Comparison of ENCODE assay signal across 34 cellular contexts in genomic region chr9:130294664-130295063, GRCh38. TPM values are rescaled to one million over a fixed set of nuclear protein-coding genes. Genes with fewer than 3 reads are reported as not detected.
"Had no signal": no experiment of that assay in that cellular context is flagged by ENCODE, and none has a peak within 500 bp of the region (broad histone marks: within the 10 kb centered on the region; RNA-seq: fewer than 3 reads in every experiment).

No MANE protein-coding gene starts in this region.

- H3K9me3 Mint-ChIP-seq: activated B cell treated with CpG ODN at 0.5 μM for 24 hours; activated CD4-positive, alpha-beta memory T cell treated with anti-CD3 and anti-CD28 coated beads, Interleukin-2, amount 10 ng/mL, durations not matched to agents 7 days and 5 days; activated CD4-positive, alpha-beta T cell treated with anti-CD3 and anti-CD28 coated beads, Interleukin-2, amount 10 ng/mL, durations not matched to agents 7 days and 5 days; activated naive CD4-positive, alpha-beta T cell treated with anti-CD3 and anti-CD28 coated beads, Interleukin-2, amount 10 ng/mL, durations not matched to agents 7 days and 5 days; activated naive CD4-positive, alpha-beta T cell treated with anti-CD3 and anti-CD28 coated beads, Interleukin-2, amount 50 U/mL, for 24 hours; activated naive CD8-positive, alpha-beta T cell treated with anti-CD3 and anti-CD28 coated beads, Interleukin-2, amount 10 ng/mL, durations not matched to agents 7 days and 5 days; activated naive CD8-positive, alpha-beta T cell treated with anti-CD3 and anti-CD28 coated beads, Interleukin-2, amount 50 U/mL, for 24 hours; activated T-cell treated with anti-CD3 and anti-CD28 coated beads, Interleukin-2, amount 50 U/mL, for 24 hours; activated T-helper 2 cell treated with anti-CD3 and anti-CD28 coated beads, Interferon-gamma antibody, Interleukin-2, Interleukin-4, amounts not matched to agents 10 μg/mL and 5 μg/mL and 100 μg/mL, durations not matched to agents 14 hours and 24 hours and 36 hours; T-helper 1 cell treated with Interleukin-12 subunit alpha and Interleukin-12 subunit beta and Interleukin-4 antibody, amounts not matched to agents 30 μg/mL and 1 μg/mL, for 36 hours; T-helper 2 cell treated with Interferon-gamma antibody and Interleukin-4, amounts not matched to agents 5 μg/mL and 100 μg/mL, for 36 hours had no signal

- H3K4me3 Mint-ChIP-seq: activated B cell treated with CpG ODN at 0.5 μM for 24 hours; activated CD4-positive, alpha-beta memory T cell treated with anti-CD3 and anti-CD28 coated beads, Interleukin-2, amount 10 ng/mL, durations not matched to agents 7 days and 5 days; activated CD4-positive, alpha-beta T cell treated with anti-CD3 and anti-CD28 coated beads for 36 hours; activated CD4-positive, alpha-beta T cell treated with anti-CD3 and anti-CD28 coated beads, Interleukin-2, amount 10 ng/mL, durations not matched to agents 7 days and 5 days; activated CD8-positive, alpha-beta memory T cell treated with anti-CD3 and anti-CD28 coated beads, Interleukin-2, amount 10 ng/mL, durations not matched to agents 7 days and 5 days; activated CD8-positive, alpha-beta T cell treated with anti-CD3 and anti-CD28 coated beads, Interleukin-2, amount 10 ng/mL, durations not matched to agents 7 days and 5 days; activated naive CD4-positive, alpha-beta T cell treated with anti-CD3 and anti-CD28 coated beads, Interleukin-2, amount 10 ng/mL, durations not matched to agents 7 days and 5 days; activated naive CD4-positive, alpha-beta T cell treated with anti-CD3 and anti-CD28 coated beads, Interleukin-2, amount 50 U/mL, for 24 hours; activated naive CD8-positive, alpha-beta T cell; activated naive CD8-positive, alpha-beta T cell treated with anti-CD3 and anti-CD28 coated beads, Interleukin-2, amount 10 ng/mL, durations not matched to agents 7 days and 5 days; activated naive CD8-positive, alpha-beta T cell treated with anti-CD3 and anti-CD28 coated beads, Interleukin-2, amount 50 U/mL, for 24 hours; activated T-cell treated with anti-CD3 and anti-CD28 coated beads, Interleukin-2, amount 50 U/mL, for 24 hours; brain; T-helper 1 cell treated with Interleukin-12 subunit alpha and Interleukin-12 subunit beta and Interleukin-4 antibody, amounts not matched to agents 30 μg/mL and 1 μg/mL, for 36 hours; T-helper 2 cell treated with Interferon-gamma antibody and Interleukin-4, amounts not matched to agents 5 μg/mL and 100 μg/mL, for 36 hours had no signal

- H3K4me3 ChIP-seq: ascending aorta, cardiac muscle cell had no signal

- H3K9me3 ChIP-seq: ascending aorta had no signal

- H3K36me3 ChIP-seq: ascending aorta, cardiac muscle cell had no signal

- H3K27ac Mint-ChIP-seq: activated B cell treated with CpG ODN at 0.5 μM for 24 hours; activated CD4-positive, alpha-beta memory T cell treated with anti-CD3 and anti-CD28 coated beads, Interleukin-2, amount 10 ng/mL, durations not matched to agents 7 days and 5 days; activated CD4-positive, alpha-beta T cell treated with anti-CD3 and anti-CD28 coated beads for 36 hours; activated CD4-positive, alpha-beta T cell treated with anti-CD3 and anti-CD28 coated beads, Interleukin-2, amount 10 ng/mL, durations not matched to agents 7 days and 5 days; activated CD8-positive, alpha-beta memory T cell treated with anti-CD3 and anti-CD28 coated beads, Interleukin-2, amount 10 ng/mL, durations not matched to agents 7 days and 5 days; activated CD8-positive, alpha-beta T cell treated with anti-CD3 and anti-CD28 coated beads, Interleukin-2, amount 10 ng/mL, durations not matched to agents 7 days and 5 days; activated naive CD4-positive, alpha-beta T cell treated with anti-CD3 and anti-CD28 coated beads, Interleukin-2, amount 10 ng/mL, durations not matched to agents 7 days and 5 days; activated naive CD4-positive, alpha-beta T cell treated with anti-CD3 and anti-CD28 coated beads, Interleukin-2, amount 50 U/mL, for 24 hours; activated naive CD8-positive, alpha-beta T cell; activated naive CD8-positive, alpha-beta T cell treated with anti-CD3 and anti-CD28 coated beads, Interleukin-2, amount 10 ng/mL, durations not matched to agents 7 days and 5 days; activated naive CD8-positive, alpha-beta T cell treated with anti-CD3 and anti-CD28 coated beads, Interleukin-2, amount 50 U/mL, for 24 hours; activated T-cell treated with anti-CD3 and anti-CD28 coated beads, Interleukin-2, amount 50 U/mL, for 24 hours; activated T-helper 2 cell treated with anti-CD3 and anti-CD28 coated beads, Interferon-gamma antibody, Interleukin-2, Interleukin-4, amounts not matched to agents 10 μg/mL and 5 μg/mL and 100 μg/mL, durations not matched to agents 14 hours and 24 hours and 36 hours; brain; T-helper 1 cell treated with Interleukin-12 subunit alpha and Interleukin-12 subunit beta and Interleukin-4 antibody, amounts not matched to agents 30 μg/mL and 1 μg/mL, for 36 hours; T-helper 2 cell treated with Interferon-gamma antibody and Interleukin-4, amounts not matched to agents 5 μg/mL and 100 μg/mL, for 36 hours had no signal

- H3K4me1 Mint-ChIP-seq: activated B cell treated with CpG ODN at 0.5 μM for 24 hours; activated CD4-positive, alpha-beta memory T cell treated with anti-CD3 and anti-CD28 coated beads, Interleukin-2, amount 10 ng/mL, durations not matched to agents 7 days and 5 days; activated CD4-positive, alpha-beta T cell treated with anti-CD3 and anti-CD28 coated beads for 36 hours; activated CD4-positive, alpha-beta T cell treated with anti-CD3 and anti-CD28 coated beads, Interleukin-2, amount 10 ng/mL, durations not matched to agents 7 days and 5 days; activated CD8-positive, alpha-beta memory T cell treated with anti-CD3 and anti-CD28 coated beads, Interleukin-2, amount 10 ng/mL, durations not matched to agents 7 days and 5 days; activated naive CD4-positive, alpha-beta T cell treated with anti-CD3 and anti-CD28 coated beads, Interleukin-2, amount 10 ng/mL, durations not matched to agents 7 days and 5 days; activated naive CD4-positive, alpha-beta T cell treated with anti-CD3 and anti-CD28 coated beads, Interleukin-2, amount 50 U/mL, for 24 hours; activated naive CD8-positive, alpha-beta T cell treated with anti-CD3 and anti-CD28 coated beads, Interleukin-2, amount 10 ng/mL, durations not matched to agents 7 days and 5 days; activated naive CD8-positive, alpha-beta T cell treated with anti-CD3 and anti-CD28 coated beads, Interleukin-2, amount 50 U/mL, for 24 hours had no signal

- H3K36me3 Mint-ChIP-seq: activated CD8-positive, alpha-beta memory T cell treated with anti-CD3 and anti-CD28 coated beads, Interleukin-2, amount 10 ng/mL, durations not matched to agents 7 days and 5 days; activated naive CD4-positive, alpha-beta T cell treated with anti-CD3 and anti-CD28 coated beads, Interleukin-2, amount 10 ng/mL, durations not matched to agents 7 days and 5 days; activated naive CD4-positive, alpha-beta T cell treated with anti-CD3 and anti-CD28 coated beads, Interleukin-2, amount 50 U/mL, for 24 hours; activated naive CD8-positive, alpha-beta T cell; activated naive CD8-positive, alpha-beta T cell treated with anti-CD3 and anti-CD28 coated beads, Interleukin-2, amount 10 ng/mL, durations not matched to agents 7 days and 5 days; brain had no signal

- DNase-seq: activated B cell treated with CpG ODN at 0.5 μM for 24 hours; activated CD4-positive, alpha-beta memory T cell treated with anti-CD3 and anti-CD28 coated beads, Interleukin-2, amount 10 ng/mL, durations not matched to agents 7 days and 5 days; activated CD4-positive, alpha-beta T cell treated with anti-CD3 and anti-CD28 coated beads for 36 hours; activated CD4-positive, alpha-beta T cell treated with anti-CD3 and anti-CD28 coated beads for 48 hours; activated CD4-positive, alpha-beta T cell treated with anti-CD3 and anti-CD28 coated beads, Interleukin-2, amount 10 ng/mL, durations not matched to agents 7 days and 5 days; activated CD4-positive, alpha-beta T cell treated with anti-CD3 and anti-CD28 coated beads, Interleukin-2, amount 50 U/mL, for 48 hours; activated CD4-positive, CD25-positive, alpha-beta regulatory T cell treated with anti-CD3 and anti-CD28 coated beads, Interleukin-2, amount 50 U/mL, for 72 hours; activated CD8-positive, alpha-beta memory T cell treated with anti-CD3 and anti-CD28 coated beads for 24 hours; activated CD8-positive, alpha-beta memory T cell treated with anti-CD3 and anti-CD28 coated beads, Interleukin-2, amount 10 ng/mL, durations not matched to agents 7 days and 5 days; activated CD8-positive, alpha-beta memory T cell treated with anti-CD3 and anti-CD28 coated beads, Interleukin-2, amount 50 U/mL, for 48 hours; activated CD8-positive, alpha-beta T cell treated with anti-CD3 and anti-CD28 coated beads, Interleukin-2, amount 10 ng/mL, durations not matched to agents 7 days and 5 days; activated effector memory CD4-positive, alpha-beta T cell treated with Interleukin-2 at 50 U/mL for 16 hours; activated gamma-delta T cell; activated naive CD4-positive, alpha-beta T cell treated with anti-CD3 and anti-CD28 coated beads, Interleukin-2, amount 10 ng/mL, durations not matched to agents 7 days and 5 days; activated naive CD4-positive, alpha-beta T cell treated with Interleukin-2 at 50 U/mL for 16 hours; activated naive CD8-positive, alpha-beta T cell treated with anti-CD3 and anti-CD28 coated beads, Interleukin-2, amount 10 ng/mL, durations not matched to agents 7 days and 5 days; activated naive CD8-positive, alpha-beta T cell treated with anti-CD3 and anti-CD28 coated beads, Interleukin-2, amount 50 U/mL, for 24 hours; activated T-cell treated with anti-CD3 and anti-CD28 coated beads, Interleukin-2, amount 50 U/mL, for 24 hours; activated T-cell treated with anti-CD3 and anti-CD28 coated beads, Interleukin-2, amount 50 U/mL, for 48 hours; amygdala; anterior cingulate cortex; central memory CD4-positive, alpha-beta T cell; T-helper 1 cell; T-helper 2 cell; T-helper 9 cell had no signal

- ATAC-seq: activated CD4-positive, alpha-beta T cell treated with anti-CD3 and anti-CD28 coated beads for 36 hours; activated CD8-positive, alpha-beta memory T cell treated with anti-CD3 and anti-CD28 coated beads, Interleukin-2, amount 10 ng/mL, durations not matched to agents 7 days and 5 days; activated CD8-positive, alpha-beta T cell treated with anti-CD3 and anti-CD28 coated beads, Interleukin-2, amount 10 ng/mL, durations not matched to agents 7 days and 5 days; activated naive CD8-positive, alpha-beta T cell treated with anti-CD3 and anti-CD28 coated beads, Interleukin-2, amount 50 U/mL, for 24 hours had no signal

- H3K27me3 ChIP-seq: ascending aorta, cardiac muscle cell had no signal

- H3K27ac ChIP-seq: ascending aorta, cardiac muscle cell, VCaP had no signal

RNA-seq across cellular contexts. Expression of gene HMCN2, which starts 29.1 kb away (rescaled TPM):
- total RNA-seq: activated B cell treated with CpG ODN at 0.5 μM for 24 hours; activated CD4-positive, alpha-beta memory T cell treated with anti-CD3 and anti-CD28 coated beads, Interleukin-2, amount 10 ng/mL, durations not matched to agents 7 days and 5 days; activated CD4-positive, alpha-beta T cell treated with anti-CD3 and anti-CD28 coated beads, Interleukin-2, amount 10 ng/mL, durations not matched to agents 7 days and 5 days; activated CD8-positive, alpha-beta memory T cell treated with anti-CD3 and anti-CD28 coated beads, Interleukin-2, amount 10 ng/mL, durations not matched to agents 7 days and 5 days; activated CD8-positive, alpha-beta T cell treated with anti-CD3 and anti-CD28 coated beads, Interleukin-2, amount 10 ng/mL, durations not matched to agents 7 days and 5 days; activated naive CD8-positive, alpha-beta T cell treated with anti-CD3 and anti-CD28 coated beads, Interleukin-2, amount 10 ng/mL, durations not matched to agents 7 days and 5 days; activated T-helper 2 cell treated with anti-CD3 and anti-CD28 coated beads, Interferon-gamma antibody, Interleukin-2, Interleukin-4, amounts not matched to agents 10 μg/mL and 5 μg/mL and 100 μg/mL, durations not matched to agents 14 hours and 24 hours and 36 hours had no signal
